ENCODE assay signal across 24 cellular contexts in the genomic region with DNA sequence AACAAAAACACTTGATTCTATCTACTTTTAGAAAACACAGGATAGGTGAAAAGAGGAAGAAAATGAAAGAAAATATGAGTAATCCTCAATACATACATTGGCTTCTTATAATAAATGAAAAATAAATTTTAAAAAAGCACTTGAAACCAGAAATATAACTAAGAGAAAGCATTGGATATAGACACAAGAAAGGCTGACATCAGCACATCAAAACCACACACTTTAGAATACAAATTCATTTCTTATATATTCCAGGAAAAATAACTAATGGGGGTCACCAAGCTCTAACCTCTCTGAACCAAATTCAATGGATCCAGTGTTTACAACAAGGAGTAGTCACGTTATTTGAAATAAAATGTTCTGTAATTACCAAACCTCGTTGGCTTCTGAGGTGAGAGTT.
"Had no signal": no experiment of that assay in that cellular context is flagged by ENCODE, and none has a peak within 500 bp of the region (broad histone marks: within the 10 kb centered on the region; RNA-seq: fewer than 3 reads in every experiment).

No MANE protein-coding gene starts in this region.

- H3K4me3 Mint-ChIP-seq: naive B cell; nephron; stimulated activated naive B cell treated with anti-CD40 and anti-IgM and Interleukin-4, amounts not matched to agents 10 μg/mL and 1 μg/mL and 100 μg/mL, for 72 hours; stimulated activated naive CD8-positive, alpha-beta T cell treated with anti-CD3 and anti-CD28 coated beads, Interleukin-15, amount 100 ng/mL, for 72 hours had no signal

- H3K27ac ChIP-seq: dorsolateral prefrontal cortex, heart left ventricle, neutrophil, sigmoid colon, skin epidermis, testis, tibial nerve, upper lobe of right lung, vagina had no signal

- ATAC-seq: heart left ventricle; left colon; left ventricle myocardium superior; stimulated activated naive B cell treated with anti-CD40 and anti-IgM and Interleukin-4, amounts not matched to agents 10 μg/mL and 1 μg/mL and 100 μg/mL, for 72 hours; stimulated activated naive CD8-positive, alpha-beta T cell treated with anti-CD3 and anti-CD28 coated beads, Interleukin-15, amount 100 ng/mL, for 72 hours; upper lobe of right lung had no signal

- DNase-seq: dorsolateral prefrontal cortex; effector CD8-positive, alpha-beta T cell; foreskin melanocyte; heart left ventricle; hippocampal formation; left colon; left ventricle myocardium superior; mesenchymal stem cell; midbrain; naive B cell; posterior cingulate gyrus; sigmoid colon; stimulated activated CD4-positive, alpha-beta T cell treated with anti-CD3 and anti-CD28 coated beads, Interleukin-2, amount 100 ng/mL, for 24 hours; stimulated activated CD4-positive, alpha-beta T cell treated with anti-CD3 and anti-CD28 coated beads, Interleukin-4, amount 100 ng/mL, for 4 hours; stimulated activated naive B cell treated with anti-CD40 and anti-IgM and Interleukin-4, amounts not matched to agents 10 μg/mL and 1 μg/mL and 100 μg/mL, for 72 hours; stimulated activated naive CD8-positive, alpha-beta T cell treated with anti-CD3 and anti-CD28 coated beads, Interleukin-15, amount 100 ng/mL, for 72 hours; testis; upper lobe of right lung had no signal

- H3K36me3 Mint-ChIP-seq: naive B cell had no signal

- H3K4me3 ChIP-seq: dorsolateral prefrontal cortex, heart left ventricle, lung, sigmoid colon, skin epidermis, testis, tibial nerve, upper lobe of right lung, vagina had no signal

- H3K4me1 Mint-ChIP-seq: nephron had no signal

- H3K27me3 ChIP-seq: dorsolateral prefrontal cortex, heart left ventricle, neutrophil, sigmoid colon, testis, tibial nerve, upper lobe of right lung, vagina had no signal

- H3K36me3 ChIP-seq: heart left ventricle, neutrophil, sigmoid colon, tibial nerve, upper lobe of right lung, vagina had no signal

- H3K4me1 ChIP-seq: heart left ventricle, sigmoid colon, testis, upper lobe of right lung, vagina had no signal

- H3K27me3 Mint-ChIP-seq: naive B cell; stimulated activated naive B cell treated with anti-CD40 and anti-IgM and Interleukin-4, amounts not matched to agents 10 μg/mL and 1 μg/mL and 100 μg/mL, for 72 hours; stimulated activated naive CD8-positive, alpha-beta T cell treated with anti-CD3 and anti-CD28 coated beads, Interleukin-15, amount 100 ng/mL, for 72 hours had no signal

- H3K27ac Mint-ChIP-seq: nephron; stimulated activated naive B cell treated with anti-CD40 and anti-IgM and Interleukin-4, amounts not matched to agents 10 μg/mL and 1 μg/mL and 100 μg/mL, for 72 hours; stimulated activated naive CD8-positive, alpha-beta T cell treated with anti-CD3 and anti-CD28 coated beads, Interleukin-15, amount 100 ng/mL, for 72 hours had no signal

- H3K9me3 ChIP-seq: neutrophil, sigmoid colon, testis, tibial nerve, upper lobe of right lung, vagina had no signal

- H3K9me3 Mint-ChIP-seq: stimulated activated naive B cell treated with anti-CD40 and anti-IgM and Interleukin-4, amounts not matched to agents 10 μg/mL and 1 μg/mL and 100 μg/mL, for 72 hours; stimulated activated naive CD8-positive, alpha-beta T cell treated with anti-CD3 and anti-CD28 coated beads, Interleukin-15, amount 100 ng/mL, for 72 hours had no signal
